Comparison of ENCODE assay signal across 10 cellular contexts in genomic region chr7:131745645-131746248, GRCh38.
A peak's percentile ranks its signal among the peaks of the same experiment; 100 is the strongest.
DNase-seq lines count a peak whose midpoint lies in the region; ATAC-seq and TF ChIP-seq lines count a peak whose summit lies in the region.
"Had no signal": no experiment of that assay in that cellular context is flagged by ENCODE, and none has a peak within 500 bp of the region (broad histone marks: within the 10 kb centered on the region; RNA-seq: fewer than 3 reads in every experiment).

No MANE protein-coding gene starts in this region.

- peaks cover 10% of the 10 kb centered on the region for H3K4me1 Mint-ChIP-seq in neural progenitor cell

- H3K27ac Mint-ChIP-seq in neural progenitor cell = no peak overlapping the region

- peaks cover 6% of the 10 kb centered on the region for H4K20me1 ChIP-seq in neural progenitor cell (ENCODE audit: low read depth)

- no peak overlapping the region for H3K9ac ChIP-seq in neural progenitor cell

- DNase-seq in DMS53 (lab: John Stamatoyannopoulos, UW) (peak; percentile 9), DMS53 treated with DMSO at 0.1 percent for 48 hours (lab: John Stamatoyannopoulos, UW; ENCODE audit: unreplicated experiment) (no peak), NCI-H460 (ENCODE audit: extremely low read depth, low read depth) (peak; percentile 29), ecto neural progenitor cell (ENCODE audit: low spot score) (peak; percentile 75), neural progenitor cell (ENCODE audit: low spot score) (peak; percentile 79), NCI-H2196 treated with DMSO at 0.1 percent for 48 hours (lab: John Stamatoyannopoulos, UW; ENCODE audit: unreplicated experiment) (no peak)
- DNase-seq: activated effector memory CD4-positive, alpha-beta T cell treated with anti-CD3 and anti-CD28 coated beads, Interleukin-2, amount 50 U/mL, for 16 hours; stimulated activated CD4-positive, alpha-beta T cell treated with anti-CD3 and anti-CD28 coated beads, Interleukin-4, amount 100 ng/mL, for 4 hours had no signal

- H3K79me2 ChIP-seq in neural progenitor cell (ENCODE audit: low read depth) = no peaks in the 10 kb centered on the region

- TF ChIP-seq CTCF in neural progenitor cell (IDR thresholded peaks at IDR 0.05) = no peak

- no peak overlapping the region for H3K27ac ChIP-seq in neural progenitor cell

- no peak overlapping the region for H3K4me3 ChIP-seq in neural progenitor cell

- H3F3A ChIP-seq in neural progenitor cell (ENCODE audit: low read depth) = no peaks in the 10 kb centered on the region

- H2AFZ ChIP-seq in neural progenitor cell (replicated peaks) = no peak overlapping the region

- no peaks in the 10 kb centered on the region for H3K27me3 ChIP-seq in neural progenitor cell

- no peak overlapping the region for H3K4me2 ChIP-seq in neural progenitor cell

- H3K9me3 Mint-ChIP-seq in neural progenitor cell = no peaks in the 10 kb centered on the region

- H3K4me1 ChIP-seq in neural progenitor cell = peaks cover 12% of the 10 kb centered on the region

- no peaks in the 10 kb centered on the region for H3K36me3 Mint-ChIP-seq in neural progenitor cell

- no peak overlapping the region for H3K4me3 Mint-ChIP-seq in neural progenitor cell

- no peaks in the 10 kb centered on the region for H3K9me3 ChIP-seq in neural progenitor cell (ENCODE audit: low read depth)

- H3K36me3 ChIP-seq in neural progenitor cell = no peaks in the 10 kb centered on the region

- peaks cover 13% of the 10 kb centered on the region for H3K27me3 Mint-ChIP-seq in neural progenitor cell (ENCODE audit: insufficient read depth, low read depth)

- no peak for ATAC-seq in GM19351 (IDR thresholded peaks at IDR 0.05; ENCODE audit: unreplicated experiment)
- no peak for ATAC-seq in GM21723 (IDR thresholded peaks at IDR 0.05; ENCODE audit: unreplicated experiment)

Comparison
In these comparisons a context has a peak if more than half of its experiments do, and no peak if none do; other contexts are left out.
1. DNase-seq: peak in DMS53 (single experiment), NCI-H460 (single experiment), ecto neural progenitor cell (single experiment) and neural progenitor cell (single experiment); none in DMS53 treated with DMSO at 0.1 percent for 48 hours (single experiment) and NCI-H2196 treated with DMSO at 0.1 percent for 48 hours (single experiment).